Comparison of ENCODE assay signal across 9 cellular contexts in genomic region chr10:13788320-13788600, GRCh38.
A peak's percentile ranks its signal among the peaks of the same experiment; 100 is the strongest.
DNase-seq lines count a peak whose midpoint lies in the region; ATAC-seq and TF ChIP-seq lines count a peak whose summit lies in the region.
"Had no signal": no experiment of that assay in that cellular context is flagged by ENCODE, and none has a peak within 500 bp of the region (broad histone marks: within the 10 kb centered on the region; RNA-seq: fewer than 3 reads in every experiment).

No MANE protein-coding gene starts in this region.

- H3K4me3 Mint-ChIP-seq in stimulated activated effector memory CD8-positive, alpha-beta T cell treated with anti-CD3 and anti-CD28 coated beads, Interleukin-12 subunit alpha, Interleukin-12 subunit beta, amount 100 ng/mL, for 72 hours = peak overlapping the region; percentile 25

- no peak for TF ChIP-seq POLR2A in gastroesophageal sphincter (IDR thresholded peaks at IDR 0.05)

- TF ChIP-seq EP300 in gastroesophageal sphincter (IDR thresholded peaks at IDR 0.05) = no peak

- H3K4me3 ChIP-seq in SJSA1 = no peak overlapping the region
- H3K4me3 ChIP-seq in gastroesophageal sphincter = no peak overlapping the region

- H3K36me3 Mint-ChIP-seq in stimulated activated effector memory CD8-positive, alpha-beta T cell treated with anti-CD3 and anti-CD28 coated beads, Interleukin-12 subunit alpha, Interleukin-12 subunit beta, amount 100 ng/mL, for 72 hours = no peaks in the 10 kb centered on the region

- peak; percentile 53 for DNase-seq in GM03348 (ENCODE audit: low spot score)
- DNase-seq in SJSA1 (ENCODE audit: low read depth in 1 of 2, low spot score in 2 of 2) = peak in 1 of 2 experiments; percentile 12
- no peak for DNase-seq in stimulated activated effector memory CD8-positive, alpha-beta T cell treated with anti-CD3 and anti-CD28 coated beads, Interleukin-12 subunit alpha, Interleukin-12 subunit beta, amount 100 ng/mL, for 72 hours (ENCODE audit: low spot score in 2 of 2)
- DNase-seq in foreskin keratinocyte = no peak
- DNase-seq in activated gamma-delta T cell treated with Interleukin-2 at 50 U/mL for 16 hours = no peak
- DNase-seq in NCI-H2227 treated with DMSO at 0.1 percent for 48 hours (lab: John Stamatoyannopoulos, UW) = no peak
- DNase-seq: NK-92 treated with Interleukin-12 subunit alpha and Interleukin-12 subunit beta, amount 100 ng/mL, for 24 hours had no signal

- peaks cover 17% of the 10 kb centered on the region for H3K4me1 Mint-ChIP-seq in stimulated activated effector memory CD8-positive, alpha-beta T cell treated with anti-CD3 and anti-CD28 coated beads, Interleukin-12 subunit alpha, Interleukin-12 subunit beta, amount 100 ng/mL, for 72 hours

- no peaks in the 10 kb centered on the region for H3K36me3 ChIP-seq in SJSA1
- H3K36me3 ChIP-seq in gastroesophageal sphincter = peaks cover 0 to 9% of the 10 kb centered on the region in 2 donors

- WGBS in gastroesophageal sphincter (ENCODE audit: low coverage in 1 of 2), 2 donors = 33 to 58% methylated on average over 1 to 3 of the region's 5 CpGs

- peak overlapping the region; percentile 69 for H3K27ac ChIP-seq in SJSA1
- H3K27ac ChIP-seq in gastroesophageal sphincter = peak overlapping the region; percentile 4 to 86 (median 77)
- H3K27ac ChIP-seq in foreskin keratinocyte = no peak overlapping the region

- TF ChIP-seq CTCF in gastroesophageal sphincter (IDR thresholded peaks at IDR 0.05) (no peak), foreskin keratinocyte (conservative IDR thresholded peaks at IDR 0.05) (no peak)

- peaks cover 36% of the 10 kb centered on the region for H3K4me1 ChIP-seq in SJSA1 (replicated peaks)
- peaks cover 6 to 34% (median 12%) of the 10 kb centered on the region in 3 donors for H3K4me1 ChIP-seq in gastroesophageal sphincter
- peaks cover 12% of the 10 kb centered on the region for H3K4me1 ChIP-seq in foreskin keratinocyte

- H3K27me3 ChIP-seq in SJSA1 (replicated peaks) = no peaks in the 10 kb centered on the region
- H3K27me3 ChIP-seq in gastroesophageal sphincter = no peaks in the 10 kb centered on the region
- no peaks in the 10 kb centered on the region for H3K27me3 ChIP-seq in foreskin keratinocyte

- ATAC-seq in gastroesophageal sphincter (no peak), foreskin keratinocyte (no peak), GM18517 (IDR thresholded peaks at IDR 0.05; ENCODE audit: unreplicated experiment) (no peak)
- no peak for ATAC-seq in stimulated activated effector memory CD8-positive, alpha-beta T cell treated with anti-CD3 and anti-CD28 coated beads, Interleukin-12 subunit alpha, Interleukin-12 subunit beta, amount 100 ng/mL, for 72 hours

- H3K27ac Mint-ChIP-seq in stimulated activated effector memory CD8-positive, alpha-beta T cell treated with anti-CD3 and anti-CD28 coated beads, Interleukin-12 subunit alpha, Interleukin-12 subunit beta, amount 100 ng/mL, for 72 hours = peak overlapping the region; percentile 94

- H3K9me3 ChIP-seq in SJSA1 (replicated peaks) = no peaks in the 10 kb centered on the region
- H3K9me3 ChIP-seq in gastroesophageal sphincter = no peaks in the 10 kb centered on the region

- H3K9me3 Mint-ChIP-seq in stimulated activated effector memory CD8-positive, alpha-beta T cell treated with anti-CD3 and anti-CD28 coated beads, Interleukin-12 subunit alpha, Interleukin-12 subunit beta, amount 100 ng/mL, for 72 hours = no peaks in the 10 kb centered on the region
